ENCODE assay signal across 1 cellular context in the genomic region with DNA sequence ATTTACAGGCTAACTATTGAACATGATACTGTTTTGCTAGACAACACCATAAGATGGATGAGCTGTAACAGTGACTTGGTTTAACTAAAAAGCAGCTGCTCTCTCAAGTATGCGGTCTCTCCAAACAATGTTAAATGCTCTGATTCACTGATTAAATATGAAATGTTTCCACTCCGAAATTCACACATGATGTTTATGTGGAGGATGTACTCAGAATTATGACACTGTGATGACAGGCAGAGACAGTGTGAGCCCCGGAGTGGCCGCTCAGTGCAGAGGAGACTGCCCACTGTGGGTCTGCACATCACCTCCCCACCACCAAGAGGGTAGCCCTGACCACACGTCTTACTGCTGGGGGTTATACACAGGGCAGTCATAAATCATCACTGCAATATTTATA.
TF ChIP-seq lines count a peak whose summit lies in the region.

No MANE protein-coding gene starts in this region.

TF ChIP-seq in GM23338, 12 proteins besides CTCF, POLR2A, EP300 and RAD21 (continued from another document):
- TF ChIP-seq, protein P1, sequence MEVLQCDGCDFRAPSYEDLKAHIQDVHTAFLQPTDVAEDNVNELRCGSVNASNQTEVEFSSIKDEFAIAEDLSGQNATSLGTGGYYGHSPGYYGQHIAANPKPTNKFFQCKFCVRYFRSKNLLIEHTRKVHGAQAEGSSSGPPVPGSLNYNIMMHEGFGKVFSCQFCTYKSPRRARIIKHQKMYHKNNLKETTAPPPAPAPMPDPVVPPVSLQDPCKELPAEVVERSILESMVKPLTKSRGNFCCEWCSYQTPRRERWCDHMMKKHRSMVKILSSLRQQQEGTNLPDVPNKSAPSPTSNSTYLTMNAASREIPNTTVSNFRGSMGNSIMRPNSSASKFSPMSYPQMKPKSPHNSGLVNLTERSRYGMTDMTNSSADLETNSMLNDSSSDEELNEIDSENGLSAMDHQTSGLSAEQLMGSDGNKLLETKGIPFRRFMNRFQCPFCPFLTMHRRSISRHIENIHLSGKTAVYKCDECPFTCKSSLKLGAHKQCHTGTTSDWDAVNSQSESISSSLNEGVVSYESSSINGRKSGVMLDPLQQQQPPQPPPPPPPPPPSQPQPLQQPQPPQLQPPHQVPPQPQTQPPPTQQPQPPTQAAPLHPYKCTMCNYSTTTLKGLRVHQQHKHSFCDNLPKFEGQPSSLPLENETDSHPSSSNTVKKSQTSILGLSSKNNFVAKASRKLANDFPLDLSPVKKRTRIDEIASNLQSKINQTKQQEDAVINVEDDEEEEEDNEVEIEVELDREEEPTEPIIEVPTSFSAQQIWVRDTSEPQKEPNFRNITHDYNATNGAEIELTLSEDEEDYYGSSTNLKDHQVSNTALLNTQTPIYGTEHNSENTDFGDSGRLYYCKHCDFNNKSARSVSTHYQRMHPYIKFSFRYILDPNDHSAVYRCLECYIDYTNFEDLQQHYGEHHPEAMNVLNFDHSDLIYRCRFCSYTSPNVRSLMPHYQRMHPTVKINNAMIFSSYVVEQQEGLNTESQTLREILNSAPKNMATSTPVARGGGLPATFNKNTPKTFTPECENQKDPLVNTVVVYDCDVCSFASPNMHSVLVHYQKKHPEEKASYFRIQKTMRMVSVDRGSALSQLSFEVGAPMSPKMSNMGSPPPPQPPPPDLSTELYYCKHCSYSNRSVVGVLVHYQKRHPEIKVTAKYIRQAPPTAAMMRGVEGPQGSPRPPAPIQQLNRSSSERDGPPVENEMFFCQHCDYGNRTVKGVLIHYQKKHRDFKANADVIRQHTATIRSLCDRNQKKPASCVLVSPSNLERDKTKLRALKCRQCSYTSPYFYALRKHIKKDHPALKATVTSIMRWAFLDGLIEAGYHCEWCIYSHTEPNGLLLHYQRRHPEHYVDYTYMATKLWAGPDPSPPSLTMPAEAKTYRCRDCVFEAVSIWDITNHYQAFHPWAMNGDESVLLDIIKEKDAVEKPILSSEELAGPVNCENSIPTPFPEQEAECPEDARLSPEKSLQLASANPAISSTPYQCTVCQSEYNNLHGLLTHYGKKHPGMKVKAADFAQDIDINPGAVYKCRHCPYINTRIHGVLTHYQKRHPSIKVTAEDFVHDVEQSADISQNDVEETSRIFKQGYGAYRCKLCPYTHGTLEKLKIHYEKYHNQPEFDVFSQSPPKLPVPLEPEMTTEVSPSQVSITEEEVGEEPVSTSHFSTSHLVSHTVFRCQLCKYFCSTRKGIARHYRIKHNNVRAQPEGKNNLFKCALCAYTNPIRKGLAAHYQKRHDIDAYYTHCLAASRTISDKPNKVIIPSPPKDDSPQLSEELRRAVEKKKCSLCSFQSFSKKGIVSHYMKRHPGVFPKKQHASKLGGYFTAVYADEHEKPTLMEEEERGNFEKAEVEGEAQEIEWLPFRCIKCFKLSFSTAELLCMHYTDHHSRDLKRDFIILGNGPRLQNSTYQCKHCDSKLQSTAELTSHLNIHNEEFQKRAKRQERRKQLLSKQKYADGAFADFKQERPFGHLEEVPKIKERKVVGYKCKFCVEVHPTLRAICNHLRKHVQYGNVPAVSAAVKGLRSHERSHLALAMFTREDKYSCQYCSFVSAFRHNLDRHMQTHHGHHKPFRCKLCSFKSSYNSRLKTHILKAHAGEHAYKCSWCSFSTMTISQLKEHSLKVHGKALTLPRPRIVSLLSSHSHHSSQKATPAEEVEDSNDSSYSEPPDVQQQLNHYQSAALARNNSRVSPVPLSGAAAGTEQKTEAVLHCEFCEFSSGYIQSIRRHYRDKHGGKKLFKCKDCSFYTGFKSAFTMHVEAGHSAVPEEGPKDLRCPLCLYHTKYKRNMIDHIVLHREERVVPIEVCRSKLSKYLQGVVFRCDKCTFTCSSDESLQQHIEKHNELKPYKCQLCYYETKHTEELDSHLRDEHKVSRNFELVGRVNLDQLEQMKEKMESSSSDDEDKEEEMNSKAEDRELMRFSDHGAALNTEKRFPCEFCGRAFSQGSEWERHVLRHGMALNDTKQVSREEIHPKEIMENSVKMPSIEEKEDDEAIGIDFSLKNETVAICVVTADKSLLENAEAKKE (CRISPR knock-in tag; IDR thresholded peaks at IDR 0.05) = no peak
- TF ChIP-seq, protein P2, sequence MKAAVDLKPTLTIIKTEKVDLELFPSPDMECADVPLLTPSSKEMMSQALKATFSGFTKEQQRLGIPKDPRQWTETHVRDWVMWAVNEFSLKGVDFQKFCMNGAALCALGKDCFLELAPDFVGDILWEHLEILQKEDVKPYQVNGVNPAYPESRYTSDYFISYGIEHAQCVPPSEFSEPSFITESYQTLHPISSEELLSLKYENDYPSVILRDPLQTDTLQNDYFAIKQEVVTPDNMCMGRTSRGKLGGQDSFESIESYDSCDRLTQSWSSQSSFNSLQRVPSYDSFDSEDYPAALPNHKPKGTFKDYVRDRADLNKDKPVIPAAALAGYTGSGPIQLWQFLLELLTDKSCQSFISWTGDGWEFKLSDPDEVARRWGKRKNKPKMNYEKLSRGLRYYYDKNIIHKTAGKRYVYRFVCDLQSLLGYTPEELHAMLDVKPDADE (IDR thresholded peaks at IDR 0.05) = no peak
- no peak for TF ChIP-seq ZNF331 (CRISPR knock-in tag; IDR thresholded peaks at IDR 0.05; ENCODE audit: low read depth)
- no peak for TF ChIP-seq POLR2AphosphoS5 (IDR thresholded peaks at IDR 0.05; ENCODE audit: low read depth)
- no peak for TF ChIP-seq STAT1 (IDR thresholded peaks at IDR 0.05; ENCODE audit: unreplicated experiment)
- TF ChIP-seq ZNF114 (CRISPR knock-in tag; IDR thresholded peaks at IDR 0.05) = no peak
- TF ChIP-seq, protein P3, sequence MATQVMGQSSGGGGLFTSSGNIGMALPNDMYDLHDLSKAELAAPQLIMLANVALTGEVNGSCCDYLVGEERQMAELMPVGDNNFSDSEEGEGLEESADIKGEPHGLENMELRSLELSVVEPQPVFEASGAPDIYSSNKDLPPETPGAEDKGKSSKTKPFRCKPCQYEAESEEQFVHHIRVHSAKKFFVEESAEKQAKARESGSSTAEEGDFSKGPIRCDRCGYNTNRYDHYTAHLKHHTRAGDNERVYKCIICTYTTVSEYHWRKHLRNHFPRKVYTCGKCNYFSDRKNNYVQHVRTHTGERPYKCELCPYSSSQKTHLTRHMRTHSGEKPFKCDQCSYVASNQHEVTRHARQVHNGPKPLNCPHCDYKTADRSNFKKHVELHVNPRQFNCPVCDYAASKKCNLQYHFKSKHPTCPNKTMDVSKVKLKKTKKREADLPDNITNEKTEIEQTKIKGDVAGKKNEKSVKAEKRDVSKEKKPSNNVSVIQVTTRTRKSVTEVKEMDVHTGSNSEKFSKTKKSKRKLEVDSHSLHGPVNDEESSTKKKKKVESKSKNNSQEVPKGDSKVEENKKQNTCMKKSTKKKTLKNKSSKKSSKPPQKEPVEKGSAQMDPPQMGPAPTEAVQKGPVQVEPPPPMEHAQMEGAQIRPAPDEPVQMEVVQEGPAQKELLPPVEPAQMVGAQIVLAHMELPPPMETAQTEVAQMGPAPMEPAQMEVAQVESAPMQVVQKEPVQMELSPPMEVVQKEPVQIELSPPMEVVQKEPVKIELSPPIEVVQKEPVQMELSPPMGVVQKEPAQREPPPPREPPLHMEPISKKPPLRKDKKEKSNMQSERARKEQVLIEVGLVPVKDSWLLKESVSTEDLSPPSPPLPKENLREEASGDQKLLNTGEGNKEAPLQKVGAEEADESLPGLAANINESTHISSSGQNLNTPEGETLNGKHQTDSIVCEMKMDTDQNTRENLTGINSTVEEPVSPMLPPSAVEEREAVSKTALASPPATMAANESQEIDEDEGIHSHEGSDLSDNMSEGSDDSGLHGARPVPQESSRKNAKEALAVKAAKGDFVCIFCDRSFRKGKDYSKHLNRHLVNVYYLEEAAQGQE (IDR thresholded peaks at IDR 0.05; ENCODE audit: unreplicated experiment) = no peak
- TF ChIP-seq EZH2 (IDR thresholded peaks at IDR 0.05; ENCODE audit: low read depth, unreplicated experiment) = no peak
